In genomic region chr1:37234941-37235418, GRCh38 we compare ENCODE assay signal across 1 cellular context.
TF ChIP-seq lines count a peak whose summit lies in the region.

No MANE protein-coding gene starts in this region.

TF ChIP-seq in HepG2, 621 proteins besides CTCF, POLR2A, EP300 and RAD21 (continued from another document):
- TF ChIP-seq ZBTB25 (CRISPR knock-in tag; IDR thresholded peaks at IDR 0.05) (no peak), MAFG (CRISPR knock-in tag; IDR thresholded peaks at IDR 0.05) (no peak), IKZF4 (CRISPR knock-in tag; IDR thresholded peaks at IDR 0.05; ENCODE audit: borderline replicate concordance, low read depth, not compliant biosample characterization) (no peak), NCOA2 (CRISPR knock-in tag; IDR thresholded peaks at IDR 0.05) (no peak), ONECUT2 (CRISPR knock-in tag; IDR thresholded peaks at IDR 0.05) (no peak), ZNF431 (CRISPR knock-in tag; IDR thresholded peaks at IDR 0.05; ENCODE audit: borderline replicate concordance, low read depth) (no peak), JDP2 (CRISPR knock-in tag; IDR thresholded peaks at IDR 0.05; ENCODE audit: borderline replicate concordance) (no peak), HOXA9 (CRISPR knock-in tag; IDR thresholded peaks at IDR 0.05; ENCODE audit: borderline replicate concordance) (no peak), ETV6 (CRISPR knock-in tag; conservative IDR thresholded peaks at IDR 0.05) (no peak), ZNF747 (CRISPR knock-in tag; IDR thresholded peaks at IDR 0.05; ENCODE audit: borderline replicate concordance) (no peak), STAT5B (CRISPR knock-in tag; IDR thresholded peaks at IDR 0.05) (no peak), GATAD2A (CRISPR knock-in tag; IDR thresholded peaks at IDR 0.05) (no peak), CEBPG (CRISPR knock-in tag; IDR thresholded peaks at IDR 0.05) (no peak), ZNF790 (CRISPR knock-in tag; IDR thresholded peaks at IDR 0.05; ENCODE audit: borderline replicate concordance) (no peak)
